ENCODE assay signal across 2 cellular contexts in the genomic region with DNA sequence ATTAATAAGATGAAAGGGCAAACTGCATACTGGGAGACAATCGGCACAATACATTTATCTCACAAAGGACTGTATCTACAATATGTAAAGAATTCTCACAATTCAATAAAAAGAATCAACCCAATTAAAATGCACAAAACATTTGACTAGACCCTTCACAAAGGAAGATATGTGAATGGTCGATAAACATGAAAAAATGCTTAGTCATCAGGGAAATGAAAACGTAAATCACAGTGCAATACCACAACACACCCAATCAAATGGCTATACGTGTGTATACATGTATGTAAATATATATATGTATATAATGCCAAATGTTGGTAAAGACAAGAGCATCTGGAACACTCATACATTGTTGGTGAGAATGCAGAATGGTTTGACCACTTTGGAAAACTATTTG.
TF ChIP-seq lines count a peak whose summit lies in the region.

No MANE protein-coding gene starts in this region.

TF ChIP-seq in A549, 52 proteins besides CTCF, POLR2A, EP300 and RAD21 (continued from another document):
- TF ChIP-seq, protein P1, sequence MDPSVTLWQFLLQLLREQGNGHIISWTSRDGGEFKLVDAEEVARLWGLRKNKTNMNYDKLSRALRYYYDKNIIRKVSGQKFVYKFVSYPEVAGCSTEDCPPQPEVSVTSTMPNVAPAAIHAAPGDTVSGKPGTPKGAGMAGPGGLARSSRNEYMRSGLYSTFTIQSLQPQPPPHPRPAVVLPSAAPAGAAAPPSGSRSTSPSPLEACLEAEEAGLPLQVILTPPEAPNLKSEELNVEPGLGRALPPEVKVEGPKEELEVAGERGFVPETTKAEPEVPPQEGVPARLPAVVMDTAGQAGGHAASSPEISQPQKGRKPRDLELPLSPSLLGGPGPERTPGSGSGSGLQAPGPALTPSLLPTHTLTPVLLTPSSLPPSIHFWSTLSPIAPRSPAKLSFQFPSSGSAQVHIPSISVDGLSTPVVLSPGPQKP (IDR thresholded peaks at IDR 0.05; ENCODE audit: low read depth, low read length), result no peak
- TF ChIP-seq, protein P2, sequence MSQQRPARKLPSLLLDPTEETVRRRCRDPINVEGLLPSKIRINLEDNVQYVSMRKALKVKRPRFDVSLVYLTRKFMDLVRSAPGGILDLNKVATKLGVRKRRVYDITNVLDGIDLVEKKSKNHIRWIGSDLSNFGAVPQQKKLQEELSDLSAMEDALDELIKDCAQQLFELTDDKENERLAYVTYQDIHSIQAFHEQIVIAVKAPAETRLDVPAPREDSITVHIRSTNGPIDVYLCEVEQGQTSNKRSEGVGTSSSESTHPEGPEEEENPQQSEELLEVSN (IDR thresholded peaks at IDR 0.05; ENCODE audit: borderline replicate concordance, low read depth), result no peak
- TF ChIP-seq CEBPB (IDR thresholded peaks at IDR 0.05) (no peak), EHMT2 (IDR thresholded peaks at IDR 0.05; ENCODE audit: low read depth) (no peak)

TF ChIP-seq in K562, 482 proteins besides CTCF, POLR2A, EP300 and RAD21 (continued from another document):
- TF ChIP-seq, protein P3, sequence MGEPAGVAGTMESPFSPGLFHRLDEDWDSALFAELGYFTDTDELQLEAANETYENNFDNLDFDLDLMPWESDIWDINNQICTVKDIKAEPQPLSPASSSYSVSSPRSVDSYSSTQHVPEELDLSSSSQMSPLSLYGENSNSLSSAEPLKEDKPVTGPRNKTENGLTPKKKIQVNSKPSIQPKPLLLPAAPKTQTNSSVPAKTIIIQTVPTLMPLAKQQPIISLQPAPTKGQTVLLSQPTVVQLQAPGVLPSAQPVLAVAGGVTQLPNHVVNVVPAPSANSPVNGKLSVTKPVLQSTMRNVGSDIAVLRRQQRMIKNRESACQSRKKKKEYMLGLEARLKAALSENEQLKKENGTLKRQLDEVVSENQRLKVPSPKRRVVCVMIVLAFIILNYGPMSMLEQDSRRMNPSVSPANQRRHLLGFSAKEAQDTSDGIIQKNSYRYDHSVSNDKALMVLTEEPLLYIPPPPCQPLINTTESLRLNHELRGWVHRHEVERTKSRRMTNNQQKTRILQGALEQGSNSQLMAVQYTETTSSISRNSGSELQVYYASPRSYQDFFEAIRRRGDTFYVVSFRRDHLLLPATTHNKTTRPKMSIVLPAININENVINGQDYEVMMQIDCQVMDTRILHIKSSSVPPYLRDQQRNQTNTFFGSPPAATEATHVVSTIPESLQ (CRISPR knock-in tag; IDR thresholded peaks at IDR 0.05), result no peak
- TF ChIP-seq NFE2L1 (tag; IDR thresholded peaks at IDR 0.05; ENCODE audit: borderline replicate concordance, low read depth), result peak; percentile 42; the same call in 1 of the 2 replicates
- TF ChIP-seq ZNF57 (CRISPR knock-in tag; IDR thresholded peaks at IDR 0.05), result no peak
- peak; percentile 76 for TF ChIP-seq ZNF316 (IDR thresholded peaks at IDR 0.05)
- TF ChIP-seq, protein P4, sequence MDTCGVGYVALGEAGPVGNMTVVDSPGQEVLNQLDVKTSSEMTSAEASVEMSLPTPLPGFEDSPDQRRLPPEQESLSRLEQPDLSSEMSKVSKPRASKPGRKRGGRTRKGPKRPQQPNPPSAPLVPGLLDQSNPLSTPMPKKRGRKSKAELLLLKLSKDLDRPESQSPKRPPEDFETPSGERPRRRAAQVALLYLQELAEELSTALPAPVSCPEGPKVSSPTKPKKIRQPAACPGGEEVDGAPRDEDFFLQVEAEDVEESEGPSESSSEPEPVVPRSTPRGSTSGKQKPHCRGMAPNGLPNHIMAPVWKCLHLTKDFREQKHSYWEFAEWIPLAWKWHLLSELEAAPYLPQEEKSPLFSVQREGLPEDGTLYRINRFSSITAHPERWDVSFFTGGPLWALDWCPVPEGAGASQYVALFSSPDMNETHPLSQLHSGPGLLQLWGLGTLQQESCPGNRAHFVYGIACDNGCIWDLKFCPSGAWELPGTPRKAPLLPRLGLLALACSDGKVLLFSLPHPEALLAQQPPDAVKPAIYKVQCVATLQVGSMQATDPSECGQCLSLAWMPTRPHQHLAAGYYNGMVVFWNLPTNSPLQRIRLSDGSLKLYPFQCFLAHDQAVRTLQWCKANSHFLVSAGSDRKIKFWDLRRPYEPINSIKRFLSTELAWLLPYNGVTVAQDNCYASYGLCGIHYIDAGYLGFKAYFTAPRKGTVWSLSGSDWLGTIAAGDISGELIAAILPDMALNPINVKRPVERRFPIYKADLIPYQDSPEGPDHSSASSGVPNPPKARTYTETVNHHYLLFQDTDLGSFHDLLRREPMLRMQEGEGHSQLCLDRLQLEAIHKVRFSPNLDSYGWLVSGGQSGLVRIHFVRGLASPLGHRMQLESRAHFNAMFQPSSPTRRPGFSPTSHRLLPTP (IDR thresholded peaks at IDR 0.05; ENCODE audit: borderline replicate concordance, extremely low read depth, insufficient read length), result no peak
- no peak for TF ChIP-seq MCM2 (IDR thresholded peaks at IDR 0.05; ENCODE audit: low read depth)
